Comparison of ENCODE assay signal across 23 cellular contexts in genomic region chr4:654526-654845, GRCh38. TPM values are rescaled to one million over a fixed set of nuclear protein-coding genes. Genes with fewer than 3 reads are reported as not detected.
DNase-seq lines count a peak whose midpoint lies in the region; ATAC-seq, FAIRE-seq and TF ChIP-seq lines count a peak whose summit lies in the region.
"Had no signal": no experiment of that assay in that cellular context is flagged by ENCODE, and none has a peak within 500 bp of the region (broad histone marks: within the 10 kb centered on the region; RNA-seq: fewer than 3 reads in every experiment).

No MANE protein-coding gene starts in this region.

- no peaks in the 10 kb centered on the region for H3K36me3 ChIP-seq in kidney (ENCODE audit: control insufficient read depth in 1 of 2, insufficient read depth in 2 of 2, low read length in 2 of 2)
- H3K36me3 ChIP-seq in trophoblast cell (ENCODE audit: control insufficient read depth in 1 of 2, insufficient read depth in 2 of 2, low read length in 2 of 2) = no peaks in the 10 kb centered on the region
- no peaks in the 10 kb centered on the region for H3K36me3 ChIP-seq in CD8-positive, alpha-beta T cell (ENCODE audit: insufficient read depth, low read length)

- TF ChIP-seq CTCF in kidney (IDR thresholded peaks at IDR 0.05; ENCODE audit: borderline replicate concordance, extremely low read depth, insufficient read depth) = no peak
- TF ChIP-seq CTCF in CD8-positive, alpha-beta T cell (IDR thresholded peaks at IDR 0.05) = no peak

- no peaks in the 10 kb centered on the region for H3K79me1 ChIP-seq in trophoblast cell (ENCODE audit: low read length)

- H2BK120ac ChIP-seq in trophoblast cell (ENCODE audit: insufficient read depth, low read length, poor library complexity) = no peak overlapping the region

- intact Hi-C loops in kidney (cut with DNase I) = no loop called here
- intact Hi-C loops in CD8-positive, alpha-beta T cell (cut with DNase I, micrococcal nuclease) = no loop called here

- peak; percentile 13 for ATAC-seq in activated naive CD8-positive, alpha-beta T cell treated with anti-CD3 and anti-CD28 coated beads, Interleukin-2, amount 50 U/mL, for 24 hours
- no peak for ATAC-seq in CD8-positive, alpha-beta T cell

- H3K18ac ChIP-seq in trophoblast cell (ENCODE audit: low read length) = no peak overlapping the region

- H2AK5ac ChIP-seq in trophoblast cell (ENCODE audit: low read length) = no peak overlapping the region

- H2BK12ac ChIP-seq in trophoblast cell (ENCODE audit: low read length) = no peak overlapping the region

- in situ Hi-C loops in KBM-7 (cut with MboI; ENCODE audit: low pct_unique_long_range_greater_than_20kb, low sequenced_read_pairs) = no loop called here

- no peak overlapping the region for H4K8ac ChIP-seq in trophoblast cell (ENCODE audit: low read depth, low read length)

- no peak overlapping the region for H4K12ac ChIP-seq in trophoblast cell (ENCODE audit: low read depth, low read length)

- no peak overlapping the region for H3K14ac ChIP-seq in trophoblast cell (ENCODE audit: low read length)

- H3K4me1 Mint-ChIP-seq in activated naive CD8-positive, alpha-beta T cell treated with anti-CD3 and anti-CD28 coated beads, Interleukin-2, amount 50 U/mL, for 24 hours = no peaks in the 10 kb centered on the region
- H3K4me1 Mint-ChIP-seq in activated naive CD8-positive, alpha-beta T cell treated with anti-CD3 and anti-CD28 coated beads for 36 hours = no peaks in the 10 kb centered on the region
- H3K4me1 Mint-ChIP-seq in CD8-positive, alpha-beta T cell (ENCODE audit: low read depth) = no peaks in the 10 kb centered on the region
- H3K4me1 Mint-ChIP-seq: B cell had no signal

- no peak overlapping the region for H3K4ac ChIP-seq in trophoblast cell (ENCODE audit: low read depth, low read length)

- CTCF ChIA-PET in CD8-positive, alpha-beta T cell (lab: Charles Lee) = no interaction called here

- no peak for DNase-seq in activated naive CD8-positive, alpha-beta T cell treated with anti-CD3 and anti-CD28 coated beads, Interleukin-2, amount 50 U/mL, for 24 hours
- DNase-seq in activated naive CD8-positive, alpha-beta T cell treated with anti-CD3 and anti-CD28 coated beads for 36 hours = no peak
- peak; percentile 67 for DNase-seq in kidney
- DNase-seq in trophoblast cell = no peak
- no peak for DNase-seq in KBM-7
- no peak for DNase-seq in CD8-positive, alpha-beta T cell
- DNase-seq in iPS-NIHi11 (ENCODE audit: low spot score) = no peak
- DNase-seq: Calu3, DND-41, IMR-90, MM.1S, NCI-H2029 treated with DMSO at 0.1 percent for 48 hours, NCI-H446 treated with DMSO at 0.1 percent for 48 hours, NCI-H526, NCI-H82, RPMI8226, SHP77 treated with DMSO at 0.1 percent for 48 hours had no signal

- H3K27ac ChIP-seq in kidney (ENCODE audit: low read depth in 2 of 2, low read length in 2 of 2) (no peak overlapping the region), trophoblast cell (ENCODE audit: low read depth, low read length) (no peak overlapping the region)
- no peak overlapping the region for H3K27ac ChIP-seq in CD8-positive, alpha-beta T cell (ENCODE audit: low read depth, low read length)
- H3K27ac ChIP-seq: 22Rv1, C4-2B, KMS-11 had no signal

- FAIRE-seq in kidney (lab: Jason Lieb, UNC) = no peak
- FAIRE-seq: GM18507 had no signal

- H2AFZ ChIP-seq in trophoblast cell (ENCODE audit: insufficient read depth, low read length, poor library complexity) = no peak overlapping the region

- no peak overlapping the region for H4K91ac ChIP-seq in trophoblast cell (ENCODE audit: low read depth, low read length)

- no peak overlapping the region for H3K4me3 ChIP-seq in kidney (ENCODE audit: low read length in 2 of 2)
- no peak overlapping the region for H3K4me3 ChIP-seq in trophoblast cell (ENCODE audit: low read depth, low read length)
- H3K4me3 ChIP-seq in CD8-positive, alpha-beta T cell (ENCODE audit: low read depth, low read length) = no peak overlapping the region

- H3K9ac ChIP-seq in kidney (ENCODE audit: low read length in 2 of 2) (no peak overlapping the region), trophoblast cell (ENCODE audit: low read length) (no peak overlapping the region)
- H3K9ac ChIP-seq: KMS-11 had no signal

- peak overlapping the region; percentile 37 for H3K23ac ChIP-seq in trophoblast cell (ENCODE audit: low read length)

- H3K27ac Mint-ChIP-seq in activated naive CD8-positive, alpha-beta T cell treated with anti-CD3 and anti-CD28 coated beads, Interleukin-2, amount 50 U/mL, for 24 hours = no peak overlapping the region
- no peak overlapping the region for H3K27ac Mint-ChIP-seq in activated naive CD8-positive, alpha-beta T cell treated with anti-CD3 and anti-CD28 coated beads for 36 hours
- H3K27ac Mint-ChIP-seq in CD8-positive, alpha-beta T cell = no peak overlapping the region
- H3K27ac Mint-ChIP-seq: B cell had no signal

- no peaks in the 10 kb centered on the region for H3K79me2 ChIP-seq in trophoblast cell (ENCODE audit: control insufficient read depth, insufficient read depth, low read length, poor library complexity)

- H3K9me3 Mint-ChIP-seq in activated naive CD8-positive, alpha-beta T cell treated with anti-CD3 and anti-CD28 coated beads, Interleukin-2, amount 50 U/mL, for 24 hours = no peaks in the 10 kb centered on the region
- no peaks in the 10 kb centered on the region for H3K9me3 Mint-ChIP-seq in activated naive CD8-positive, alpha-beta T cell treated with anti-CD3 and anti-CD28 coated beads for 36 hours
- no peaks in the 10 kb centered on the region for H3K9me3 Mint-ChIP-seq in CD8-positive, alpha-beta T cell

- POLR2A ChIA-PET in CD8-positive, alpha-beta T cell (lab: Charles Lee) = no interaction called here

- no CpG with 5 or more reads among the region's 16 CpGs for WGBS in trophoblast cell (ENCODE audit: extremely low coverage, insufficient coverage, insufficient read length)

- H2BK5ac ChIP-seq in trophoblast cell (ENCODE audit: low read depth, low read length, poor library complexity) = no peak overlapping the region

- no peaks in the 10 kb centered on the region for H3K36me3 Mint-ChIP-seq in activated naive CD8-positive, alpha-beta T cell treated with anti-CD3 and anti-CD28 coated beads, Interleukin-2, amount 50 U/mL, for 24 hours (ENCODE audit: low read depth)
- H3K36me3 Mint-ChIP-seq in activated naive CD8-positive, alpha-beta T cell treated with anti-CD3 and anti-CD28 coated beads for 36 hours = no peaks in the 10 kb centered on the region
- H3K36me3 Mint-ChIP-seq in CD8-positive, alpha-beta T cell = no peaks in the 10 kb centered on the region

- peaks cover 2% of the 10 kb centered on the region for H3K27me3 Mint-ChIP-seq in activated naive CD8-positive, alpha-beta T cell treated with anti-CD3 and anti-CD28 coated beads, Interleukin-2, amount 50 U/mL, for 24 hours
- peaks cover 7% of the 10 kb centered on the region for H3K27me3 Mint-ChIP-seq in activated naive CD8-positive, alpha-beta T cell treated with anti-CD3 and anti-CD28 coated beads for 36 hours
- peaks cover 5% of the 10 kb centered on the region for H3K27me3 Mint-ChIP-seq in CD8-positive, alpha-beta T cell (ENCODE audit: low read depth)
- H3K27me3 Mint-ChIP-seq: B cell had no signal

- H3K4me3 Mint-ChIP-seq in activated naive CD8-positive, alpha-beta T cell treated with anti-CD3 and anti-CD28 coated beads, Interleukin-2, amount 50 U/mL, for 24 hours = no peak overlapping the region
- H3K4me3 Mint-ChIP-seq in activated naive CD8-positive, alpha-beta T cell treated with anti-CD3 and anti-CD28 coated beads for 36 hours = no peak overlapping the region
- no peak overlapping the region for H3K4me3 Mint-ChIP-seq in CD8-positive, alpha-beta T cell
- H3K4me3 Mint-ChIP-seq: B cell had no signal

- no peaks in the 10 kb centered on the region for H3K27me3 ChIP-seq in trophoblast cell (ENCODE audit: insufficient read depth, low read length)
- no peaks in the 10 kb centered on the region for H3K27me3 ChIP-seq in CD8-positive, alpha-beta T cell (ENCODE audit: insufficient read depth, low read length)

- no peaks in the 10 kb centered on the region for H3K4me1 ChIP-seq in kidney (ENCODE audit: control insufficient read depth in 1 of 2, insufficient read depth in 1 of 2, low read depth in 1 of 2, low read length in 2 of 2)
- H3K4me1 ChIP-seq in trophoblast cell (ENCODE audit: control insufficient read depth in 1 of 2, insufficient read depth in 2 of 2, low read length in 2 of 2) = peaks cover 4 to 8% of the 10 kb centered on the region in 2 experiments
- H3K4me1 ChIP-seq in CD8-positive, alpha-beta T cell (ENCODE audit: insufficient read depth, low read length) = no peaks in the 10 kb centered on the region

- H3K9me3 ChIP-seq in kidney (ENCODE audit: control insufficient read depth in 1 of 2, low read length in 2 of 2) (no peaks in the 10 kb centered on the region), trophoblast cell (ENCODE audit: insufficient read depth, low read depth, low read length) (peaks cover 5% of the 10 kb centered on the region)
- H3K9me3 ChIP-seq in CD8-positive, alpha-beta T cell (ENCODE audit: low read length) = no peaks in the 10 kb centered on the region

- no peak overlapping the region for H3K4me2 ChIP-seq in trophoblast cell (ENCODE audit: low read length)
- H3K4me2 ChIP-seq: KMS-11 had no signal

RNA-seq across cellular contexts. Expression of gene ATP5ME, which starts 19.6 kb away (rescaled TPM):
- total RNA-seq in activated naive CD8-positive, alpha-beta T cell treated with anti-CD3 and anti-CD28 coated beads for 36 hours = 100 to 1,000 TPM; 284 to 287 TPM
- total RNA-seq in kidney = 248 TPM
- polyA plus RNA-seq in kidney (ENCODE audit: insufficient read depth, low read depth, low replicate concordance) = 1,928 TPM
- 783 and 790 TPM in 2 replicates for polyA plus RNA-seq in trophoblast cell (2013)
- 100 to 1,000 TPM; 113 to 114 TPM for total RNA-seq in CD8-positive, alpha-beta T cell

RNA-seq across cellular contexts. Expression of gene MYL5, which starts 19.9 kb away (rescaled TPM):
- 10 to 100 TPM; 22.7 to 22.9 TPM for total RNA-seq in activated naive CD8-positive, alpha-beta T cell treated with anti-CD3 and anti-CD28 coated beads for 36 hours
- 17.9 TPM for total RNA-seq in kidney
- polyA plus RNA-seq in kidney (ENCODE audit: insufficient read depth, low read depth, low replicate concordance) = 29.6 TPM
- polyA plus RNA-seq in trophoblast cell (2013) = 5.2 and 5.5 TPM in 2 replicates
- total RNA-seq in CD8-positive, alpha-beta T cell = 10 to 100 TPM; 27.2 to 28.7 TPM

RNA-seq across cellular contexts. Expression of gene PDE6B, which starts 29.1 kb away (rescaled TPM):
- total RNA-seq in activated naive CD8-positive, alpha-beta T cell treated with anti-CD3 and anti-CD28 coated beads for 36 hours = 10 to 100 TPM; 12.6 to 13.9 TPM
- total RNA-seq in kidney = 10.7 TPM
- polyA plus RNA-seq in kidney (ENCODE audit: insufficient read depth, low read depth, low replicate concordance) = 10.8 TPM
- polyA plus RNA-seq in trophoblast cell (2013) = 0.96 and 1.6 TPM in 2 replicates
- 10 to 100 TPM; 10.3 to 10.4 TPM for total RNA-seq in CD8-positive, alpha-beta T cell
- total RNA-seq: Calu3, H4 had no signal
- polyA plus RNA-seq: IMR-90 had no signal

RNA-seq across cellular contexts. Expression of gene SLC49A3, which starts 34.5 kb away (rescaled TPM):
- total RNA-seq in activated naive CD8-positive, alpha-beta T cell treated with anti-CD3 and anti-CD28 coated beads for 36 hours = under 1 TPM; 0.38 to 0.43 TPM
- total RNA-seq in kidney = 18.2 TPM
- 12.6 TPM for polyA plus RNA-seq in kidney (ENCODE audit: insufficient read depth, low read depth, low replicate concordance)
- 1.8 and 2.1 TPM in 2 replicates for polyA plus RNA-seq in trophoblast cell (2013)
- under 1 TPM; 0.69 to 0.73 TPM for total RNA-seq in CD8-positive, alpha-beta T cell
- total RNA-seq: H4 had no signal

RNA-seq across cellular contexts. Expression of gene PCGF3, which starts 51.1 kb away (rescaled TPM):
- 10 to 100 TPM; 19.7 to 21.2 TPM for total RNA-seq in activated naive CD8-positive, alpha-beta T cell treated with anti-CD3 and anti-CD28 coated beads for 36 hours
- total RNA-seq in kidney = 59.6 TPM
- polyA plus RNA-seq in kidney (ENCODE audit: insufficient read depth, low read depth, low replicate concordance) = 21.7 TPM
- polyA plus RNA-seq in trophoblast cell (2013) = 63.6 and 66.1 TPM in 2 replicates
- 10 to 100 TPM; 39.1 to 39.5 TPM for total RNA-seq in CD8-positive, alpha-beta T cell
